In genomic region chr2:27353762-27354596, GRCh38 we compare ENCODE assay signal across 1 cellular context.
TF ChIP-seq lines count a peak whose summit lies in the region.

No MANE protein-coding gene starts in this region.

TF ChIP-seq in K562, 482 proteins besides CTCF, POLR2A, EP300 and RAD21 (continued from another document and continues in another):
- TF ChIP-seq CLOCK (CRISPR knock-in tag; IDR thresholded peaks at IDR 0.05; ENCODE audit: borderline replicate concordance) (no peak), MAFK (IDR thresholded peaks at IDR 0.05; ENCODE audit: low read length) (peak; percentile 51; the same call in 1 of the 2 replicates), ZNF436 (CRISPR knock-in tag; IDR thresholded peaks at IDR 0.05) (no peak), ATF2 (CRISPR knock-in tag; IDR thresholded peaks at IDR 0.05) (no peak), MNT (conservative IDR thresholded peaks at IDR 0.05) (peak in 1 of 2 experiments; percentile 34; a peak in 1 of 4 replicates), MBD2 (IDR thresholded peaks at IDR 0.05; ENCODE audit: borderline replicate concordance, low read depth) (0 out of 2 replicates have a peak, but pooled peaks have one; percentile 8), SMARCC2 (IDR thresholded peaks at IDR 0.05; ENCODE audit: low read depth) (0 out of 2 replicates have a peak, but pooled peaks have one; percentile 32), ZEB2 (IDR thresholded peaks at IDR 0.05) (peak; percentile 42; the same call in 1 of the 2 replicates), IFI16 (CRISPR knock-in tag; IDR thresholded peaks at IDR 0.05) (no peak), KDM1A (IDR thresholded peaks at IDR 0.05) (peak; percentile 43 to 52), SMARCE1 (IDR thresholded peaks at IDR 0.05) (peak; percentile 83; the same call in 1 of the 2 replicates), ZFX (CRISPR knock-in tag; IDR thresholded peaks at IDR 0.05) (peak; percentile 5; the same call in 1 of the 2 replicates), NEUROD1 (IDR thresholded peaks at IDR 0.05; ENCODE audit: borderline replicate concordance, low read depth, low read length, partially characterized antibody) (peak; percentile 16), GABPA (tag; conservative IDR thresholded peaks at IDR 0.05; ENCODE audit: low read depth) (peak; percentile 16; the same call in 1 of the 2 replicates), L3MBTL2 (IDR thresholded peaks at IDR 0.05) (peak; percentile 78), MAFG (tag; conservative IDR thresholded peaks at IDR 0.05) (peak; percentile 70; the same call in 1 of the 2 replicates), ZNF766 (CRISPR knock-in tag; conservative IDR thresholded peaks at IDR 0.05) (peak; percentile 56; the same call in 1 of the 2 replicates), RCOR1 (IDR thresholded peaks at IDR 0.05; ENCODE audit: borderline replicate concordance in 1 of 2, low read depth in 2 of 2, low read length in 2 of 2) (0 out of 4 replicates have a peak, but pooled peaks of 1 of the 2 experiments have one; percentile 4), CEBPB (tag; IDR thresholded peaks at IDR 0.05) (no peak), ATF7 (IDR thresholded peaks at IDR 0.05) (peak; percentile 65), ZNF384 (IDR thresholded peaks at IDR 0.05; ENCODE audit: low read depth, low read length) (peak; percentile 72), RBM14 (IDR thresholded peaks at IDR 0.05; ENCODE audit: borderline replicate concordance, insufficient read depth, low read depth, low read length) (no peak), ZNF639 (CRISPR knock-in tag; conservative IDR thresholded peaks at IDR 0.05 in 1 of 2, IDR thresholded peaks at IDR 0.05 in 1 of 2) (peak in 1 of 2 experiments; percentile 49; a peak in 1 of 4 replicates), ZBTB40 (IDR thresholded peaks at IDR 0.05) (peak; percentile 78), ZBTB40 (CRISPR knock-in tag; IDR thresholded peaks at IDR 0.05) (0 out of 2 replicates have a peak, but pooled peaks have one; percentile 54), NRF1 (conservative IDR thresholded peaks at IDR 0.05 in 1 of 2, IDR thresholded peaks at IDR 0.05 in 1 of 2) (peak; percentile 16 to 18; a peak in 1 of 4 replicates), NFIC (IDR thresholded peaks at IDR 0.05) (peak; percentile 94), ZSCAN29 (IDR thresholded peaks at IDR 0.05) (peak; percentile 50; the same call in 1 of the 2 replicates), MTA3 (IDR thresholded peaks at IDR 0.05; ENCODE audit: borderline replicate concordance) (peak; percentile 45), SOX6 (IDR thresholded peaks at IDR 0.05) (peak; percentile 90), HMG20A (CRISPR knock-in tag; conservative IDR thresholded peaks at IDR 0.05) (no peak)
